In genomic region chr12:27424631-27425230, GRCh38 we compare ENCODE assay signal across 1 cellular context.
TF ChIP-seq lines count a peak whose summit lies in the region.

No MANE protein-coding gene starts in this region.

TF ChIP-seq in H1, 55 proteins besides CTCF, POLR2A, EP300 and RAD21:
- TF ChIP-seq SUZ12 (IDR thresholded peaks at IDR 0.05; ENCODE audit: low read length) (no peak), TAF7 (optimal IDR thresholded peaks at IDR 0.05; ENCODE audit: borderline replicate concordance, low read depth, low read length) (no peak), NANOG (IDR thresholded peaks at IDR 0.05; ENCODE audit: insufficient read depth, low read depth, low read length, poor library complexity, severe bottlenecking) (no peak), SIX5 (IDR thresholded peaks at IDR 0.05; ENCODE audit: low read depth, low read length) (no peak), SIN3A (conservative IDR thresholded peaks at IDR 0.05 in 1 of 2, IDR thresholded peaks at IDR 0.05 in 1 of 2; ENCODE audit: low read depth in 1 of 2, low read length in 2 of 2) (no peak), POLR2AphosphoS5 (IDR thresholded peaks at IDR 0.05; ENCODE audit: low read depth, low read length) (no peak), CHD2 (IDR thresholded peaks at IDR 0.05; ENCODE audit: low read length) (no peak), SAP30 (IDR thresholded peaks at IDR 0.05; ENCODE audit: insufficient read depth, insufficient replicate concordance, low read length) (no peak), MAX (IDR thresholded peaks at IDR 0.05) (no peak), FOSL1 (IDR thresholded peaks at IDR 0.05; ENCODE audit: insufficient read depth, low read depth, low read length) (no peak), JUND (IDR thresholded peaks at IDR 0.05; ENCODE audit: low read length) (no peak), ZNF274 (IDR thresholded peaks at IDR 0.05; ENCODE audit: borderline replicate concordance, extremely low read depth, low read length) (no peak), TCF12 (IDR thresholded peaks at IDR 0.05; ENCODE audit: low read depth, low read length) (no peak), CHD1 (IDR thresholded peaks at IDR 0.05; ENCODE audit: low read depth, low read length) (no peak)
